12 cellular contexts compared by ENCODE assay signal in the genomic region with DNA sequence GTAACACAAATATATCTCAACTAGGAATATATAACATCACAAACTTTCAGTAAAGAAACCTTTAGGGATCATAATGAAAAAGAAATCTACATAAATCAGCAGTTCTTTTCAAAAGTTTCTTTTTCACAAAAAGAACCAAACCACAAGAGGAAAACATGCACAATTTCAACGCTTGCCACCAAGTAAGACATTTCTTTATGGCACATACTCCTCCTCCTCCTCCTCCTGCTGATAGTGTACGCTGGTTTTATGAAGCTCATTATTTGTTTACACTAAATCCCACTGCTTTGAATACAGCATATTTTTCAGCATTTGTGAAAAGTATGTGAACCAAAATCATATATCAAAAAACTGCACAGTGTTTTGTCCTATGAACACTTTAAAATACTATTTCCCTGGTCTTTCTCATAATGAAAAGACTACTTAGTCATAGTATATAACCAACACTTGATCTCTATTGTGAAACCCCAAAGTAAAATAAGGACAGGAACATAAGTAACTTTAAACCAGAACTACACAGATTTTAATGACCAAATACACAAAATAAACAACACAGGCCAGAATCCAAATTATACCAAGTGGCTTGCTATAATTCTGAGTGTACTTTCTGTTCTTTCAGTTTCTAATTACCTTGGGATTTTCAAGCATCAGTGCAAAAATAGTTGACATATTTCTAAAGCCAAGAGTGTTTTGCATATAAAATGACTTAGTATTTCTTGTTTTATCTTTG.
DNase-seq lines count a peak whose midpoint lies in the region; ATAC-seq and TF ChIP-seq lines count a peak whose summit lies in the region.
"Had no signal": no experiment of that assay in that cellular context is flagged by ENCODE, and none has a peak within 500 bp of the region (broad histone marks: within the 10 kb centered on the region; RNA-seq: fewer than 3 reads in every experiment).

No MANE protein-coding gene starts in this region.

- no peak for TF ChIP-seq CTCF in mesothelial cell of epicardium (IDR thresholded peaks at IDR 0.05; ENCODE audit: unreplicated experiment)

- no peaks in the 10 kb centered on the region for H3K27me3 Mint-ChIP-seq in activated T-helper 2 cell treated with anti-CD3 and anti-CD28 coated beads, Interferon-gamma antibody, Interleukin-2, Interleukin-4, amounts not matched to agents 10 μg/mL and 5 μg/mL and 100 μg/mL, durations not matched to agents 14 hours and 24 hours and 36 hours (ENCODE audit: low read depth)
- no peaks in the 10 kb centered on the region for H3K27me3 Mint-ChIP-seq in mesothelial cell of epicardium (ENCODE audit: low read depth)
- H3K27me3 Mint-ChIP-seq: CD8-positive, alpha-beta memory T cell had no signal

- peak overlapping the region; percentile 55 for H3K4me3 Mint-ChIP-seq in activated T-helper 2 cell treated with anti-CD3 and anti-CD28 coated beads, Interferon-gamma antibody, Interleukin-2, Interleukin-4, amounts not matched to agents 10 μg/mL and 5 μg/mL and 100 μg/mL, durations not matched to agents 14 hours and 24 hours and 36 hours (ENCODE audit: low read depth)
- no peak overlapping the region for H3K4me3 Mint-ChIP-seq in mesothelial cell of epicardium
- H3K4me3 Mint-ChIP-seq: CD8-positive, alpha-beta memory T cell had no signal

- H3K27ac Mint-ChIP-seq in activated T-helper 2 cell treated with anti-CD3 and anti-CD28 coated beads, Interferon-gamma antibody, Interleukin-2, Interleukin-4, amounts not matched to agents 10 μg/mL and 5 μg/mL and 100 μg/mL, durations not matched to agents 14 hours and 24 hours and 36 hours, result peak overlapping the region; percentile 92
- H3K27ac Mint-ChIP-seq in mesothelial cell of epicardium, result peak overlapping the region; percentile 52

- DNase-seq in AG08396 (ENCODE audit: low spot score), result peak; percentile 15
- peak; percentile 3 for DNase-seq in GM19238 (ENCODE audit: insufficient read length, low spot score)
- DNase-seq in activated T-helper 2 cell treated with anti-CD3 and anti-CD28 coated beads, Interferon-gamma antibody, Interleukin-2, Interleukin-4, amounts not matched to agents 10 μg/mL and 5 μg/mL and 100 μg/mL, durations not matched to agents 14 hours and 24 hours and 36 hours (ENCODE audit: low spot score), result no peak
- no peak for DNase-seq in mesothelial cell of epicardium (ENCODE audit: low spot score in 2 of 2, unreplicated experiment in 2 of 2)
- no peak for DNase-seq in Right ventricle myocardium inferior (ENCODE audit: missing footprints)
- no peak for DNase-seq in GDM1 (lab: John Stamatoyannopoulos, UW)
- no peak for DNase-seq in head of caudate nucleus
- DNase-seq: CD8-positive, alpha-beta memory T cell; hypothalamus; NCI-H446 treated with DMSO at 0.1 percent for 48 hours had no signal

- H3K4me1 Mint-ChIP-seq in activated T-helper 2 cell treated with anti-CD3 and anti-CD28 coated beads, Interferon-gamma antibody, Interleukin-2, Interleukin-4, amounts not matched to agents 10 μg/mL and 5 μg/mL and 100 μg/mL, durations not matched to agents 14 hours and 24 hours and 36 hours (ENCODE audit: low read depth), result peaks cover 45% of the 10 kb centered on the region
- peaks cover 25% of the 10 kb centered on the region for H3K4me1 Mint-ChIP-seq in mesothelial cell of epicardium

- H3K36me3 Mint-ChIP-seq in activated T-helper 2 cell treated with anti-CD3 and anti-CD28 coated beads, Interferon-gamma antibody, Interleukin-2, Interleukin-4, amounts not matched to agents 10 μg/mL and 5 μg/mL and 100 μg/mL, durations not matched to agents 14 hours and 24 hours and 36 hours (ENCODE audit: low read depth), result peaks cover 5% of the 10 kb centered on the region
- H3K36me3 Mint-ChIP-seq in mesothelial cell of epicardium, result peaks cover 4% of the 10 kb centered on the region

- ATAC-seq in HG03521 (IDR thresholded peaks at IDR 0.05; ENCODE audit: unreplicated experiment) (no peak), Right ventricle myocardium inferior (no peak)
- ATAC-seq: HepG2 had no signal

- no peaks in the 10 kb centered on the region for H3K9me3 Mint-ChIP-seq in activated T-helper 2 cell treated with anti-CD3 and anti-CD28 coated beads, Interferon-gamma antibody, Interleukin-2, Interleukin-4, amounts not matched to agents 10 μg/mL and 5 μg/mL and 100 μg/mL, durations not matched to agents 14 hours and 24 hours and 36 hours
- H3K9me3 Mint-ChIP-seq in mesothelial cell of epicardium, result no peaks in the 10 kb centered on the region
- H3K9me3 Mint-ChIP-seq: CD8-positive, alpha-beta memory T cell had no signal

- intact Hi-C loops in activated T-helper 2 cell treated with anti-CD3 and anti-CD28 coated beads, Interferon-gamma antibody, Interleukin-2, Interleukin-4, amounts not matched to agents 10 μg/mL and 5 μg/mL and 100 μg/mL, durations not matched to agents 14 hours and 24 hours and 36 hours (cut with micrococcal nuclease), result loop anchor here (1.0 to 10.0 kb wide), 5 partner anchors 30 to 302 kb away; partner anchors contain the start of genes ECE1 and EIF4G3
- intact Hi-C loops in Right ventricle myocardium inferior (cut with DNase I) (no loop called here), head of caudate nucleus (cut with DNase I) (no loop called here)

Comparison
In these comparisons a context has a peak if more than half of its experiments do, and no peak if none do; other contexts are left out.
1. DNase-seq: peak in AG08396 (single experiment) and GM19238 (single experiment); none in activated T-helper 2 cell treated with anti-CD3 and anti-CD28 coated beads, Interferon-gamma antibody, Interleukin-2, Interleukin-4, amounts not matched to agents 10 μg/mL and 5 μg/mL and 100 μg/mL, durations not matched to agents 14 hours and 24 hours and 36 hours (single experiment), mesothelial cell of epicardium (0 of 2), Right ventricle myocardium inferior (single experiment), GDM1 (single experiment) and head of caudate nucleus (0 of 42).